18 cellular contexts compared by ENCODE assay signal in the genomic region with DNA sequence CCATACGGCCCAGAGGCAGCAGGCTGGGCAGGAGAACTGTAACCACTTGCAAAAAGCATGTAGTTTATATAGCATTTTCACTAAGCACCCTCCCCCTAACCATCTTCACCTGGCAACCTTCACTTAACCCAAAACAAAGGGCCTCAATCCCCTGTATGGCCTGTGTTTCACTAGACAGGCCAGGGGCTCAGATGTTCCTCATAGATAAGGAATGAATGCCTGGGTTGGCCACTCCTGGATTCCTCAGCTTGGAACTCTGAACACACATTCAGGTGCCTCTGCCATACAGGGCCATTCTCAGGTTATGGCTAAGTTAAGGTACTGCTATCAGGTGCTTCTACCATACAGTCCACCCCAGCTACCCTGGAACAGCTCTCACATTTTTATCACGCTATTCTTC. TPM values are rescaled to one million over a fixed set of nuclear protein-coding genes. Genes with fewer than 3 reads are reported as not detected.
A peak's percentile ranks its signal among the peaks of the same experiment; 100 is the strongest.
DNase-seq lines count a peak whose midpoint lies in the region; ATAC-seq, FAIRE-seq and TF ChIP-seq lines count a peak whose summit lies in the region.
"Had no signal": no experiment of that assay in that cellular context is flagged by ENCODE, and none has a peak within 500 bp of the region (broad histone marks: within the 10 kb centered on the region; RNA-seq: fewer than 3 reads in every experiment).

No MANE protein-coding gene starts in this region.

- no peak for TF ChIP-seq RAD21 in K562 (CRISPR knock-in tag; conservative IDR thresholded peaks at IDR 0.05 in 1 of 2, IDR thresholded peaks at IDR 0.05 in 1 of 2)

- in situ Hi-C loops in K562 (cut with MboI), result no loop called here

- H2AK5ac ChIP-seq in trophoblast cell (ENCODE audit: low read length), result no peak overlapping the region

- no TSS peak for BruUV-seq in Caco-2 (replicated peaks; lab: Mats Ljungman, UMichigan)
- no TSS peak for BruUV-seq in K562 (replicated peaks; lab: Mats Ljungman, UMichigan)

- H2BK12ac ChIP-seq in trophoblast cell (ENCODE audit: low read length), result no peak overlapping the region

- WGBS in K562 (ENCODE audit: insufficient coverage, low coverage, missing lambda C conversion rate), result 18% methylated on average over 2 of the region's 2 CpGs
- no CpG with 5 or more reads among the region's 2 CpGs for WGBS in trophoblast cell (ENCODE audit: extremely low coverage, insufficient coverage, insufficient read length)

- no peak for TF ChIP-seq POLR2A in K562 (conservative IDR thresholded peaks at IDR 0.05)

- H3K4me1 Mint-ChIP-seq in Caco-2 (ENCODE audit: low read depth, unreplicated experiment), result peaks cover 7% of the 10 kb centered on the region
- H3K4me1 Mint-ChIP-seq: B cell had no signal

- no peak overlapping the region for H3K27ac ChIP-seq in K562 (ENCODE audit: extremely low read depth, low read depth, low read length)
- H3K27ac ChIP-seq in trophoblast cell (ENCODE audit: low read depth, low read length), result no peak overlapping the region
- H3K27ac ChIP-seq: BLaER1 treated with 17β-estradiol and CSF1 and Interleukin-3, amounts not matched to agents 10 nM and 100 nM; GM23248 had no signal

- no peak overlapping the region for H3K4ac ChIP-seq in trophoblast cell (ENCODE audit: low read depth, low read length)

- H3K4me2 ChIP-seq in K562 (ENCODE audit: insufficient read depth, low read length) (no peak overlapping the region), trophoblast cell (ENCODE audit: low read length) (peak overlapping the region; percentile 21)
- H3K4me2 ChIP-seq: BLaER1 treated with 17β-estradiol and CSF1 and Interleukin-3, amounts not matched to agents 10 nM and 100 nM had no signal

- no peaks in the 10 kb centered on the region for H3K79me1 ChIP-seq in trophoblast cell (ENCODE audit: low read length)

- no peak overlapping the region for H2BK5ac ChIP-seq in trophoblast cell (ENCODE audit: low read depth, low read length, poor library complexity)

- no peak overlapping the region for H4K12ac ChIP-seq in trophoblast cell (ENCODE audit: low read depth, low read length)

- H3K9me3 Mint-ChIP-seq in Caco-2 (ENCODE audit: unreplicated experiment), result no peaks in the 10 kb centered on the region
- H3K9me3 Mint-ChIP-seq: CD8-positive, alpha-beta T cell had no signal

- CTCF ChIA-PET in Caco-2 (lab: Charles Lee), result no interaction called here
- CTCF ChIA-PET in K562 (lab: Yijun Ruan, JAX; ENCODE audit: low intra/inter-chr PET ratio), result no interaction called here

- H3K9ac ChIP-seq in K562 (ENCODE audit: insufficient read depth in 1 of 2, low read depth in 2 of 2, low read length in 2 of 2) (no peak overlapping the region), trophoblast cell (ENCODE audit: low read length) (no peak overlapping the region)
- H3K9ac ChIP-seq: BLaER1 treated with 17β-estradiol and CSF1 and Interleukin-3, amounts not matched to agents 10 nM and 100 nM; GM23248 had no signal

- H3K79me2 ChIP-seq in K562 (ENCODE audit: control insufficient read depth, insufficient read depth, low read length), result no peaks in the 10 kb centered on the region
- H3K79me2 ChIP-seq in trophoblast cell (ENCODE audit: control insufficient read depth, insufficient read depth, low read length, poor library complexity), result no peaks in the 10 kb centered on the region

- H3K14ac ChIP-seq in trophoblast cell (ENCODE audit: low read length), result no peak overlapping the region

- H3K9me1 ChIP-seq in K562 (ENCODE audit: control insufficient read depth, insufficient read depth, low read length), result no peaks in the 10 kb centered on the region

- intact Hi-C loops in Caco-2 (cut with micrococcal nuclease; ENCODE audit: unreplicated experiment), result no loop called here
- intact Hi-C loops in K562 (cut with micrococcal nuclease), result no loop called here

- H3K18ac ChIP-seq in trophoblast cell (ENCODE audit: low read length), result no peak overlapping the region

- TF ChIP-seq EP300 in K562 (IDR thresholded peaks at IDR 0.05; ENCODE audit: low read length), result no peak

- no peaks in the 10 kb centered on the region for H3K36me3 ChIP-seq in Caco-2 (ENCODE audit: control insufficient read depth, insufficient read depth, low read length)
- no peaks in the 10 kb centered on the region for H3K36me3 ChIP-seq in K562 (ENCODE audit: control insufficient read depth, insufficient read depth, low read length)
- H3K36me3 ChIP-seq in trophoblast cell (ENCODE audit: control insufficient read depth in 1 of 2, insufficient read depth in 2 of 2, low read length in 2 of 2), result no peaks in the 10 kb centered on the region
- H3K36me3 ChIP-seq: BLaER1 treated with 17β-estradiol and CSF1 and Interleukin-3, amounts not matched to agents 10 nM and 100 nM; HAP-1 had no signal

- H3K27me3 ChIP-seq in Caco-2 (replicated peaks; ENCODE audit: control insufficient read depth, insufficient read depth, low read length) (no peaks in the 10 kb centered on the region), K562 (ENCODE audit: control insufficient read depth in 2 of 2, insufficient read depth in 2 of 2, low read length in 2 of 2) (no peaks in the 10 kb centered on the region), trophoblast cell (ENCODE audit: insufficient read depth, low read length) (no peaks in the 10 kb centered on the region)
- H3K27me3 ChIP-seq: BLaER1 treated with 17β-estradiol and CSF1 and Interleukin-3, amounts not matched to agents 10 nM and 100 nM had no signal

- no peaks in the 10 kb centered on the region for H3K27me3 Mint-ChIP-seq in Caco-2 (ENCODE audit: insufficient read depth, unreplicated experiment)
- H3K27me3 Mint-ChIP-seq: B cell had no signal

- no peak overlapping the region for H4K91ac ChIP-seq in trophoblast cell (ENCODE audit: low read depth, low read length)

- H4K20me1 ChIP-seq in K562 (replicated peaks; ENCODE audit: control insufficient read depth, insufficient read depth, low read length), result no peaks in the 10 kb centered on the region
- H4K20me1 ChIP-seq: BLaER1 treated with 17β-estradiol and CSF1 and Interleukin-3, amounts not matched to agents 10 nM and 100 nM had no signal

- no peak for FAIRE-seq in K562 (lab: Jason Lieb, UNC)
- FAIRE-seq: G401.6, GM12891, GM19239 had no signal

- no peak overlapping the region for H2BK120ac ChIP-seq in trophoblast cell (ENCODE audit: insufficient read depth, low read length, poor library complexity)

- ATAC-seq in K562 (peak; percentile 19; the same call in 2 of the 3 replicates), left lobe of liver (no peak)
- ATAC-seq: CD8-positive, alpha-beta T cell had no signal

- H2AFZ ChIP-seq in K562 (ENCODE audit: low read depth, low read length) (no peak overlapping the region), trophoblast cell (ENCODE audit: insufficient read depth, low read length, poor library complexity) (no peak overlapping the region)
- H2AFZ ChIP-seq: GM23248 had no signal

- H3K4me3 Mint-ChIP-seq in Caco-2 (ENCODE audit: unreplicated experiment), result no peak overlapping the region
- H3K4me3 Mint-ChIP-seq: B cell; CD8-positive, alpha-beta T cell had no signal

- POLR2A ChIA-PET in Caco-2 (lab: Charles Lee), result no interaction called here
- POLR2A ChIA-PET in K562 (lab: Yijun Ruan, JAX), result interaction anchor here (1.2 kb wide), 1 partner anchor 11 kb away, joined by 3 read pairs; the partner anchor contains the start of gene TMEM168

- no peaks in the 10 kb centered on the region for H3K36me3 Mint-ChIP-seq in Caco-2 (ENCODE audit: insufficient read depth, unreplicated experiment)
- H3K36me3 Mint-ChIP-seq: CD8-positive, alpha-beta T cell had no signal

- no peak for TF ChIP-seq CTCF in Caco-2 (IDR thresholded peaks at IDR 0.05; ENCODE audit: insufficient read depth in 1 of 2, low read depth in 1 of 2, low read length in 1 of 2, severe bottlenecking in 1 of 2, unreplicated experiment in 1 of 2)
- TF ChIP-seq CTCF in K562 (IDR thresholded peaks at IDR 0.05 in 2 of 3, conservative IDR thresholded peaks at IDR 0.05 in 1 of 3; ENCODE audit: insufficient read depth in 2 of 3, low read depth in 1 of 3, low read length in 3 of 3), result no peak

- H3K27ac Mint-ChIP-seq in Caco-2 (ENCODE audit: unreplicated experiment), result peak overlapping the region; percentile 69
- H3K27ac Mint-ChIP-seq: B cell; CD8-positive, alpha-beta T cell had no signal

- H3K4me3 ChIP-seq in Caco-2 (ENCODE audit: low read depth, low read length), result no peak overlapping the region
- H3K4me3 ChIP-seq in K562, result no peak overlapping the region
- H3K4me3 ChIP-seq in trophoblast cell (ENCODE audit: low read depth, low read length), result no peak overlapping the region
- H3K4me3 ChIP-seq: BLaER1 treated with 17β-estradiol and CSF1 and Interleukin-3, amounts not matched to agents 10 nM and 100 nM; GM23248; HAP-1 had no signal

- H3K9me3 ChIP-seq in Caco-2 (no peaks in the 10 kb centered on the region), K562 (replicated peaks; ENCODE audit: control insufficient read depth, insufficient read depth, low read depth, low read length) (no peaks in the 10 kb centered on the region), trophoblast cell (ENCODE audit: insufficient read depth, low read depth, low read length) (no peaks in the 10 kb centered on the region)
- H3K9me3 ChIP-seq: BLaER1 treated with 17β-estradiol and CSF1 and Interleukin-3, amounts not matched to agents 10 nM and 100 nM; HAP-1 had no signal

- peak in 1 of 2 experiments; percentile 48 for DNase-seq in Caco-2
- no peak for DNase-seq in K562 (ENCODE audit: extremely low read depth in 1 of 4, low spot score in 3 of 4)
- DNase-seq in islet precursor cell, result peak; percentile 81
- DNase-seq in trophoblast cell, result no peak
- no peak for DNase-seq in retina
- no peak for DNase-seq in left lobe of liver (ENCODE audit: low spot score)
- DNase-seq: CD8-positive, alpha-beta T cell; DMS 273 treated with DMSO at 0.1 percent for 48 hours; DMS53; DND-41; EL; GM23248 had no signal

- no peak overlapping the region for H4K8ac ChIP-seq in trophoblast cell (ENCODE audit: low read depth, low read length)

- H3K23ac ChIP-seq in trophoblast cell (ENCODE audit: low read length), result no peak overlapping the region

- no peaks in the 10 kb centered on the region; the same call in 1 of the 2 replicates for H3K4me1 ChIP-seq in Caco-2
- H3K4me1 ChIP-seq in K562 (replicated peaks in 1 of 2; ENCODE audit: control insufficient read depth in 2 of 2, insufficient read depth in 2 of 2, low read length in 2 of 2), result peaks cover 0 to 6% of the 10 kb centered on the region in 2 experiments; a peak in 3 of 5 replicates
- peaks cover 6 to 7% of the 10 kb centered on the region in 2 experiments for H3K4me1 ChIP-seq in trophoblast cell (ENCODE audit: control insufficient read depth in 1 of 2, insufficient read depth in 2 of 2, low read length in 2 of 2)
- H3K4me1 ChIP-seq: BLaER1 treated with 17β-estradiol and CSF1 and Interleukin-3, amounts not matched to agents 10 nM and 100 nM; HAP-1 had no signal

RNA-seq across cellular contexts. Expression of gene TMEM168, which starts 10.3 kb away (rescaled TPM):
- total RNA-seq in Caco-2 (2022) (21.9 and 28.9 TPM in 2 replicates), K562 (2014; rRNA removed) (17.6 and 21.4 TPM in 2 replicates), K562 (2014; rRNA removed; fragmentation: Illumina TruSeq; extraction: Trizol) (28.0 and 31.5 TPM in 2 replicates), K562 (2015; rRNA removed; fragmentation: Illumina TruSeq; extraction: Trizol) (21.3 and 23.4 TPM in 2 replicates), K562 (2021) (23.2 and 27.3 TPM in 2 replicates), left lobe of liver (6.1 TPM)
- total RNA-seq in K562 (2011; cell fraction: chromatin; rRNA removed; ENCODE audit: low replicate concordance), result 34.8 and 104 TPM in 2 replicates
- 31.2 and 37.4 TPM in 2 replicates for total RNA-seq in K562 (2011; cell fraction: nucleolus; rRNA removed)
- total RNA-seq in K562 (2011; cell fraction: nucleoplasm; rRNA removed), result 66.2 and 100 TPM in 2 replicates
- polyA plus RNA-seq in K562 (2011; rRNA removed) (33.5 and 50.7 TPM in 2 replicates), K562 (2014; fragmentation: Illumina TruSeq; extraction: Trizol) (19.7 and 20.8 TPM in 2 replicates), K562 (2014; fragmentation: Nextera tagmentation; extraction: Ambion mirVana) (10 to 100 TPM; 28.0 to 30.0 TPM), K562 (2014; rRNA removed) (21.0 and 25.4 TPM in 2 replicates)
- 16.2 and 21.6 TPM in 2 replicates for polyA plus RNA-seq in K562 (2011; cell fraction: cytosol; rRNA removed)
- 43.6 and 53.0 TPM in 2 replicates for polyA plus RNA-seq in K562 (2011; cell fraction: nucleus; rRNA removed)
- polyA plus RNA-seq in K562 (2012), result 17.1 and 19.9 TPM in 2 replicates
- 39.1 and 55.1 TPM in 2 replicates for polyA minus RNA-seq in K562 (2011; rRNA and poly(A)+ RNA removed)
- 16.4 and 23.4 TPM in 2 replicates for polyA minus RNA-seq in K562 (2011; cell fraction: cytosol; rRNA and poly(A)+ RNA removed)
- polyA minus RNA-seq in K562 (2011; cell fraction: nucleus; rRNA and poly(A)+ RNA removed), result 22.3 and 30.7 TPM in 2 replicates
- 9.6 TPM in 2 replicates for polyA plus RNA-seq in trophoblast cell (2013)
